Comparison of ENCODE assay signal across 16 cellular contexts in genomic region chr1:25924454-25924853, GRCh38.
"Had no signal": no experiment of that assay in that cellular context is flagged by ENCODE, and none has a peak within 500 bp of the region (broad histone marks: within the 10 kb centered on the region; RNA-seq: fewer than 3 reads in every experiment).

No MANE protein-coding gene starts in this region.

- H3K9me3 Mint-ChIP-seq: activated naive CD4-positive, alpha-beta T cell treated with anti-CD3 and anti-CD28 coated beads, Interleukin-2, amount 50 U/mL, for 72 hours; activated T-cell treated with anti-CD3 and anti-CD28 coated beads, Interleukin-2, amount 50 U/mL, for 24 hours; central memory CD8-positive, alpha-beta T cell had no signal

- H3K9me3 ChIP-seq: body of pancreas, stomach had no signal

- H3K27me3 ChIP-seq: body of pancreas had no signal

- H3K27me3 Mint-ChIP-seq: central memory CD8-positive, alpha-beta T cell had no signal

- H2AFZ ChIP-seq: parathyroid adenoma had no signal

- DNase-seq: activated CD4-positive, alpha-beta T cell treated with anti-CD3 and anti-CD28 coated beads, Interleukin-2, amount 50 U/mL, for 4 hours; activated CD4-positive, CD25-positive, alpha-beta regulatory T cell treated with anti-CD3 and anti-CD28 coated beads, Interleukin-2, amount 50 U/mL, for 72 hours; activated effector memory CD4-positive, alpha-beta T cell treated with Interleukin-2 at 50 U/mL for 16 hours; activated T-cell treated with anti-CD3 and anti-CD28 coated beads, Interleukin-2, amount 50 U/mL, for 24 hours; amniotic stem cell; body of pancreas; cortex of kidney; erythroblast; hippocampal formation; mesendoderm; retina; stimulated activated CD4-positive, alpha-beta T cell treated with anti-CD3 and anti-CD28 coated beads, Interleukin-4, amount 100 ng/mL, for 4 hours; stomach had no signal

- H3K4me3 ChIP-seq: body of pancreas had no signal

- H3K27ac Mint-ChIP-seq: activated naive CD4-positive, alpha-beta T cell treated with anti-CD3 and anti-CD28 coated beads, Interleukin-2, amount 50 U/mL, for 72 hours; activated T-cell treated with anti-CD3 and anti-CD28 coated beads, Interleukin-2, amount 50 U/mL, for 24 hours had no signal

- H3K27ac ChIP-seq: body of pancreas, parathyroid adenoma, stomach had no signal

- H3K9ac ChIP-seq: parathyroid adenoma had no signal

- H3K79me2 ChIP-seq: parathyroid adenoma had no signal

- H3K36me3 ChIP-seq: stomach had no signal
